7 cellular contexts compared by ENCODE assay signal in the genomic region with DNA sequence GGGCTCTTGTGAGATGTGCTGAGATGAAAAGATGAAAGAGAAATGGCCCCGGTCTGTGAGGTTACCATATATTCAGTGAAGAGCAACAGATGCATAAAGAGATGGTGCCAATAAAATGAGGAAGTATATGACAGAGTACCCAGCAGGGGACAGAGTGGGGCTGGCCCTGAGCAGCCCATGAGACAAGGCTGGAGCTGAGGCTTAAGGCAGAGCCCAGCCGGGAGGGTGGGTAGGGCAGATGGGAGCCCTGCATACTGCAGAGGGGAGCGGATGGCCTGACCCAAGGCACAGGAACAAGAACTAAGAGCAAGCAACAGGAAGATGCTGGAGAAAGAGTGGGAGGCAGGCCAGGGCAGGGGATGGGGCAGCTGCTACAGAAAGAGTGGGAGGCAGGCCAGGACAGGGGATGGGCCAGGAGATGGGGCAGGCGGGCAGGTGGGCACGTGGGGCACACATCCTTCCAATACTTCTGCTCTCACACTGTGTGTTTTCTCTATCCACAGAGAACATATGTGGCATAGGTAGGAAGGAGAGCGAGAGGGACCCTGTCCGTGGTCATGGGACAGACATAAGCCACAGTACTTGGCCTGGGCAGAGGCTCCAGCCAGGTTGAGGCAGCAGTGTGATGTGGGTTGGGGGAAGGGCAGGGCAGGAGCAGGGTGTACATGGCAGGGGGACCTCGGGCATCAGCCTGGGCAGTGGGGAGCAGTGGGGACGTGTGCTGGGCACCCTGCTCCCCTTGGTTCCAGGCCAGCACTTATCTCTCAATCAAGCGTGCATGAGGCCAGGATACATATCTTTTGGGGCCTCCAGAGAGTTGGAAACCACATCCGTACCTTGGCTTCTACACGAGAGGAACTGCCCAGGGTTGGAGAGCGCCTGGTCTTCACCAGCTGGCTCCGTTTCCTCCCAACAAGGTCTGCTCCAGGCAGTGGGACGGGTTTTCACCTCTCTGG.
DNase-seq lines count a peak whose midpoint lies in the region; ATAC-seq and TF ChIP-seq lines count a peak whose summit lies in the region.

No MANE protein-coding gene starts in this region.

- H3K27me3 ChIP-seq in naive thymus-derived CD4-positive, alpha-beta T cell (ENCODE audit: control insufficient read depth in 2 of 2, insufficient read depth in 2 of 2, low read length in 2 of 2): no peaks in the 10 kb centered on the region

- no peak overlapping the region for H3K27ac ChIP-seq in naive thymus-derived CD4-positive, alpha-beta T cell (ENCODE audit: low read depth, low read length)

- DNase-seq in RPMI8226 (peak; percentile 21), NCI-H510A treated with DMSO at 0.1 percent for 48 hours (lab: John Stamatoyannopoulos, UW) (no peak), NCI-H1417 treated with DMSO at 0.1 percent for 48 hours (lab: John Stamatoyannopoulos, UW) (no peak), osteocyte (ENCODE audit: extremely low spot score, unreplicated experiment) (no peak)
- DNase-seq in naive thymus-derived CD4-positive, alpha-beta T cell: peak in 5 of 9 donors; percentile 24 to 49 (median 41)

- H3K27ac Mint-ChIP-seq in naive thymus-derived CD4-positive, alpha-beta T cell: peak overlapping the region; percentile 26 to 94 (median 83)
- no peak overlapping the region for H3K27ac Mint-ChIP-seq in osteocyte (ENCODE audit: unreplicated experiment)

- no peaks in the 10 kb centered on the region for H3K36me3 ChIP-seq in naive thymus-derived CD4-positive, alpha-beta T cell (ENCODE audit: control insufficient read depth in 2 of 3, insufficient read depth in 3 of 3, low read length in 3 of 3)

- H3K4me3 Mint-ChIP-seq in naive thymus-derived CD4-positive, alpha-beta T cell: peak overlapping the region; percentile 44 to 89 (median 68)
- H3K4me3 Mint-ChIP-seq in osteocyte (ENCODE audit: unreplicated experiment): no peak overlapping the region

- CTCF ChIA-PET in naive thymus-derived CD4-positive, alpha-beta T cell (lab: Charles Lee): interaction anchor here (0.5 to 2.5 kb wide), 5 partner anchors 15 to 208 kb away, joined by 3 to 8 read pairs (median 4); no protein-coding TSS in a partner anchor

- peaks cover 17 to 86% of the 10 kb centered on the region in 2 donors for H3K4me1 ChIP-seq in naive thymus-derived CD4-positive, alpha-beta T cell (ENCODE audit: control insufficient read depth in 2 of 2, insufficient read depth in 2 of 2, low read length in 2 of 2)

- POLR2A ChIA-PET in naive thymus-derived CD4-positive, alpha-beta T cell (lab: Charles Lee): interaction anchor here (0.9 to 16.5 kb wide), 10 partner anchors 7 to 179 kb away, joined by 3 to 416 read pairs (median 12); a partner anchor contains a TSS

- H3K9me3 ChIP-seq in naive thymus-derived CD4-positive, alpha-beta T cell (ENCODE audit: control insufficient read depth in 2 of 3, low read length in 3 of 3): no peaks in the 10 kb centered on the region

- H3K36me3 Mint-ChIP-seq in naive thymus-derived CD4-positive, alpha-beta T cell: peaks cover 0 to 6% (median 0%) of the 10 kb centered on the region in 5 donors
- H3K36me3 Mint-ChIP-seq in osteocyte (ENCODE audit: unreplicated experiment): no peaks in the 10 kb centered on the region

- H3K9me3 Mint-ChIP-seq in naive thymus-derived CD4-positive, alpha-beta T cell: peaks cover 0 to 3% (median 0%) of the 10 kb centered on the region in 11 donors
- no peaks in the 10 kb centered on the region for H3K9me3 Mint-ChIP-seq in osteocyte (ENCODE audit: unreplicated experiment)

- peak; percentile 49 for ATAC-seq in GM18498 (IDR thresholded peaks at IDR 0.05; ENCODE audit: unreplicated experiment)
- peak; percentile 37 for ATAC-seq in HG02884 (IDR thresholded peaks at IDR 0.05; ENCODE audit: unreplicated experiment)
- peak; percentile 63 for ATAC-seq in naive thymus-derived CD4-positive, alpha-beta T cell

- no peak overlapping the region for H3K4me3 ChIP-seq in naive thymus-derived CD4-positive, alpha-beta T cell (ENCODE audit: low read length)

- H3K4me1 Mint-ChIP-seq in naive thymus-derived CD4-positive, alpha-beta T cell: peaks cover 69 to 100% (median 98%) of the 10 kb centered on the region in 7 donors
- no peaks in the 10 kb centered on the region for H3K4me1 Mint-ChIP-seq in osteocyte (ENCODE audit: unreplicated experiment)

- intact Hi-C loops in naive thymus-derived CD4-positive, alpha-beta T cell (cut with micrococcal nuclease): loop anchor here in 1 of 2 donors (1.0 kb wide), 1 partner anchor 14 kb away; no protein-coding TSS in a partner anchor

- no peak for TF ChIP-seq CTCF in osteocyte (IDR thresholded peaks at IDR 0.05)

- no peaks in the 10 kb centered on the region for H3K27me3 Mint-ChIP-seq in naive thymus-derived CD4-positive, alpha-beta T cell
- no peaks in the 10 kb centered on the region for H3K27me3 Mint-ChIP-seq in osteocyte (ENCODE audit: unreplicated experiment)

Comparison
In these comparisons a context has a peak if more than half of its experiments do, and no peak if none do; other contexts are left out.
1. DNase-seq: peak in RPMI8226 (single experiment) and naive thymus-derived CD4-positive, alpha-beta T cell (5 of 9); none in NCI-H510A treated with DMSO at 0.1 percent for 48 hours (single experiment), NCI-H1417 treated with DMSO at 0.1 percent for 48 hours (single experiment) and osteocyte (single experiment).
2. Peak in every context shown above with its lines, with median percentiles within 50 percentile points of each other: ATAC-seq.